Comparison of ENCODE assay signal across 21 cellular contexts in the genomic region with DNA sequence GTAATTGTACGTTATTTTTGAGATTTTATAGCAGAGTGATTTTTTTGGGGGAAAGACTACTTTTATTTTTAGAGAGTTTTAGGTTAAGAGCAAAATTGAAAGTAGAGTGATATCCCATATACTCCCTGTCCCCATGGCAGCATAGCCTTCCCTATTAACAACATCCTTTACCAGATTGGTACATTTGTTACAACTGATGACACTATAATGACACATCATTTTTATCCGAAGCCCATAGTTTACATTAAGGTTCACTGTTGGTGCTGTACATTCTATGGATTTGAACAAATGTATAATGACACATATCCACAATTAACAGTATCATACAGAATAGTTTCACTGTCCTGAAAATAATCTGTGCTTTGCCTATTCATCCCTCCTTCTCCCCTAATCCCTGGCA.
DNase-seq lines count a peak whose midpoint lies in the region; FAIRE-seq and TF ChIP-seq lines count a peak whose summit lies in the region.
"Had no signal": no experiment of that assay in that cellular context is flagged by ENCODE, and none has a peak within 500 bp of the region (broad histone marks: within the 10 kb centered on the region; RNA-seq: fewer than 3 reads in every experiment).

No MANE protein-coding gene starts in this region.

- peak; percentile 55 for DNase-seq in ELR (ENCODE audit: low read depth)
- DNase-seq in HFFc6 = no peak
- DNase-seq in endodermal cell = no peak
- DNase-seq in NCI-H345 treated with DMSO at 0.1 percent for 48 hours (lab: John Stamatoyannopoulos, UW; ENCODE audit: unreplicated experiment) = no peak
- no peak for DNase-seq in activated CD4-positive, CD25-positive, alpha-beta regulatory T cell treated with anti-CD3 and anti-CD28 coated beads, Interleukin-2, amount 50 U/mL, for 72 hours
- no peak for DNase-seq in HTR-8/SVneo (ENCODE audit: insufficient read length, low spot score)
- DNase-seq: ACHN; BE2C; C1 segment of cervical spinal cord; CD4-positive, CD25-positive, alpha-beta regulatory T cell; CD8-positive, alpha-beta memory T cell; COR-L47; DMS 273 treated with DMSO at 0.1 percent for 48 hours; DMS53; DND-41; GDM1; GOT3; H7; KBM-7 had no signal

- TF ChIP-seq CTCF in HFFc6 (IDR thresholded peaks at IDR 0.05) (no peak), endodermal cell (conservative IDR thresholded peaks at IDR 0.05) (no peak)

- H3K36me3 Mint-ChIP-seq in HFFc6 (ENCODE audit: low read depth) (peaks cover 23% of the 10 kb centered on the region), endodermal cell (ENCODE audit: low read depth) (no peaks in the 10 kb centered on the region)
- H3K36me3 Mint-ChIP-seq: CD4-positive, CD25-positive, alpha-beta regulatory T cell; CD8-positive, alpha-beta memory T cell; IgD-negative memory B cell had no signal

- 92 to 100% methylated on average over 1 to 2 of the region's 2 CpGs for WGBS in endodermal cell (ENCODE audit: insufficient coverage in 1 of 2, insufficient read length in 1 of 2), 2 experiments

- H3K36me3 ChIP-seq in endodermal cell (ENCODE audit: control insufficient read depth, insufficient read depth, low read length) = no peaks in the 10 kb centered on the region
- H3K36me3 ChIP-seq: BE2C had no signal

- no peak overlapping the region for H3K4me3 ChIP-seq in endodermal cell (ENCODE audit: low read length)

- H3K27ac ChIP-seq in endodermal cell (ENCODE audit: low read depth, low read length) = no peak overlapping the region

- H3K9ac ChIP-seq in endodermal cell (ENCODE audit: extremely low read depth, low read length, poor library complexity, severe bottlenecking) = no peak overlapping the region

- no peaks in the 10 kb centered on the region for H3K9me3 Mint-ChIP-seq in HFFc6
- H3K9me3 Mint-ChIP-seq in endodermal cell = no peaks in the 10 kb centered on the region
- H3K9me3 Mint-ChIP-seq: IgD-negative memory B cell had no signal

- peak overlapping the region; percentile 47 for H3K27ac Mint-ChIP-seq in HFFc6
- peak overlapping the region; percentile 58 for H3K27ac Mint-ChIP-seq in endodermal cell
- H3K27ac Mint-ChIP-seq: CD8-positive, alpha-beta memory T cell; IgD-negative memory B cell had no signal

- H3K27me3 Mint-ChIP-seq in HFFc6 (ENCODE audit: insufficient read depth) = no peaks in the 10 kb centered on the region
- H3K27me3 Mint-ChIP-seq in endodermal cell (ENCODE audit: insufficient read depth) = no peaks in the 10 kb centered on the region
- H3K27me3 Mint-ChIP-seq: CD4-positive, CD25-positive, alpha-beta regulatory T cell; IgD-negative memory B cell had no signal

- H3K4me3 Mint-ChIP-seq in HFFc6 = no peak overlapping the region
- H3K4me3 Mint-ChIP-seq in endodermal cell = no peak overlapping the region
- H3K4me3 Mint-ChIP-seq: CD4-positive, CD25-positive, alpha-beta regulatory T cell; CD8-positive, alpha-beta memory T cell; IgD-negative memory B cell had no signal

- no peaks in the 10 kb centered on the region for H3K4me1 ChIP-seq in endodermal cell (ENCODE audit: control insufficient read depth, insufficient read depth, low read length)
- H3K4me1 ChIP-seq: BE2C had no signal

- no peak for FAIRE-seq in HTR-8/SVneo (lab: Jason Lieb, UNC)
- FAIRE-seq: A204.1 had no signal

- H3K4me1 Mint-ChIP-seq in HFFc6 (ENCODE audit: low read depth) (peaks cover 41% of the 10 kb centered on the region), endodermal cell (no peaks in the 10 kb centered on the region)
- H3K4me1 Mint-ChIP-seq: CD4-positive, CD25-positive, alpha-beta regulatory T cell; CD8-positive, alpha-beta memory T cell; IgD-negative memory B cell had no signal

- H3K9me3 ChIP-seq in endodermal cell (ENCODE audit: control insufficient read depth, low read length) = no peaks in the 10 kb centered on the region
- H3K9me3 ChIP-seq: BE2C had no signal

- no peaks in the 10 kb centered on the region for H3K27me3 ChIP-seq in endodermal cell (ENCODE audit: control insufficient read depth, insufficient read depth, low read length, poor library complexity, severe bottlenecking)
- H3K27me3 ChIP-seq: BE2C had no signal
